In genomic region chr5:170418736-170419135, GRCh38 we compare ENCODE assay signal across 14 cellular contexts. TPM values are rescaled to one million over a fixed set of nuclear protein-coding genes. Genes with fewer than 3 reads are reported as not detected.
DNase-seq lines count a peak whose midpoint lies in the region; ATAC-seq and TF ChIP-seq lines count a peak whose summit lies in the region.
"Had no signal": no experiment of that assay in that cellular context is flagged by ENCODE, and none has a peak within 500 bp of the region (broad histone marks: within the 10 kb centered on the region; RNA-seq: fewer than 3 reads in every experiment).

No MANE protein-coding gene starts in this region.

- TF ChIP-seq CTCF in PC-3 (conservative IDR thresholded peaks at IDR 0.05; ENCODE audit: low read depth, low read length): no peak

- ATAC-seq in PC-3: no peak
- no peak for ATAC-seq in naive thymus-derived CD8-positive, alpha-beta T cell
- ATAC-seq in stimulated activated effector memory CD8-positive, alpha-beta T cell treated with anti-CD3 and anti-CD28 coated beads, Interleukin-12 subunit alpha, Interleukin-12 subunit beta, amount 100 ng/mL, for 72 hours: no peak
- no peak for ATAC-seq in left ventricle myocardium superior
- ATAC-seq in GM19395 (IDR thresholded peaks at IDR 0.05; ENCODE audit: unreplicated experiment): no peak
- ATAC-seq: HepG2 had no signal

- no peak overlapping the region for H3K4me3 Mint-ChIP-seq in naive thymus-derived CD8-positive, alpha-beta T cell
- no peak overlapping the region for H3K4me3 Mint-ChIP-seq in stimulated activated effector memory CD8-positive, alpha-beta T cell treated with anti-CD3 and anti-CD28 coated beads, Interleukin-12 subunit alpha, Interleukin-12 subunit beta, amount 100 ng/mL, for 72 hours

- H3K79me2 ChIP-seq in PC-3 (ENCODE audit: low read length): no peaks in the 10 kb centered on the region

- peaks cover 0 to 1% (median 0%) of the 10 kb centered on the region in 5 donors for H3K27me3 Mint-ChIP-seq in naive thymus-derived CD8-positive, alpha-beta T cell

- no peaks in the 10 kb centered on the region for H3K9me3 ChIP-seq in PC-3 (ENCODE audit: low read length)

- H3K4me3 ChIP-seq in PC-3 (ENCODE audit: low read length): no peak overlapping the region
- H3K4me3 ChIP-seq: GM23248 had no signal

- no peak overlapping the region for H3K9ac ChIP-seq in PC-3 (ENCODE audit: low read length)
- H3K9ac ChIP-seq: GM23248 had no signal

- BruUV-seq in PC-3 (replicated peaks; lab: Mats Ljungman, UMichigan): no TSS peak

- no peaks in the 10 kb centered on the region for H3F3A ChIP-seq in PC-3 (ENCODE audit: low read length, unreplicated experiment)

- H2AFZ ChIP-seq in PC-3 (ENCODE audit: low read length): no peak overlapping the region
- H2AFZ ChIP-seq: GM23248 had no signal

- peaks cover 20% of the 10 kb centered on the region for H3K27me3 ChIP-seq in PC-3 (ENCODE audit: low read length)

- no peaks in the 10 kb centered on the region for H3K36me3 ChIP-seq in PC-3 (ENCODE audit: low read depth, low read length)

- no peaks in the 10 kb centered on the region for H4K20me1 ChIP-seq in PC-3 (ENCODE audit: low read length)

- CTCF ChIA-PET in PC-3 (lab: Charles Lee): interaction anchor here (0.8 kb wide), 1 partner anchor 193 kb away, joined by 3 read pairs; no protein-coding TSS in a partner anchor

- no peaks in the 10 kb centered on the region for H3K9me2 ChIP-seq in PC-3 (replicated peaks; ENCODE audit: low read length)

- H3K4me1 Mint-ChIP-seq in naive thymus-derived CD8-positive, alpha-beta T cell: peaks cover 21 to 28% (median 24%) of the 10 kb centered on the region in 4 donors
- H3K4me1 Mint-ChIP-seq in stimulated activated effector memory CD8-positive, alpha-beta T cell treated with anti-CD3 and anti-CD28 coated beads, Interleukin-12 subunit alpha, Interleukin-12 subunit beta, amount 100 ng/mL, for 72 hours: peaks cover 5% of the 10 kb centered on the region

- no peaks in the 10 kb centered on the region for H3K9me3 Mint-ChIP-seq in naive thymus-derived CD8-positive, alpha-beta T cell
- no peaks in the 10 kb centered on the region for H3K9me3 Mint-ChIP-seq in stimulated activated effector memory CD8-positive, alpha-beta T cell treated with anti-CD3 and anti-CD28 coated beads, Interleukin-12 subunit alpha, Interleukin-12 subunit beta, amount 100 ng/mL, for 72 hours

- peak; percentile 22 for DNase-seq in ELR (ENCODE audit: low read depth)
- peak; percentile 24 for DNase-seq in PC-3
- no peak for DNase-seq in naive thymus-derived CD8-positive, alpha-beta T cell
- no peak for DNase-seq in stimulated activated effector memory CD8-positive, alpha-beta T cell treated with anti-CD3 and anti-CD28 coated beads, Interleukin-12 subunit alpha, Interleukin-12 subunit beta, amount 100 ng/mL, for 72 hours (ENCODE audit: low spot score in 2 of 2)
- DNase-seq in left ventricle myocardium superior: no peak
- no peak for DNase-seq in SW 1271 (lab: John Stamatoyannopoulos, UW)
- no peak for DNase-seq in NCI-H2029 treated with DMSO at 0.1 percent for 48 hours (lab: John Stamatoyannopoulos, UW)
- DNase-seq: DMS53, GM23248, H7 had no signal

- POLR2A ChIA-PET in PC-3 (lab: Charles Lee; ENCODE audit: unreplicated experiment): no interaction called here
- POLR2A ChIA-PET in naive thymus-derived CD8-positive, alpha-beta T cell (lab: Charles Lee): interaction anchor here (0.9 kb wide), 1 partner anchor 146 kb away, joined by 3 read pairs; no protein-coding TSS in a partner anchor

- intact Hi-C loops in PC-3 (cut with micrococcal nuclease): no loop called here
- intact Hi-C loops in left ventricle myocardium superior (cut with micrococcal nuclease): no loop called here

- no peaks in the 10 kb centered on the region for H3K36me3 Mint-ChIP-seq in naive thymus-derived CD8-positive, alpha-beta T cell
- H3K36me3 Mint-ChIP-seq in stimulated activated effector memory CD8-positive, alpha-beta T cell treated with anti-CD3 and anti-CD28 coated beads, Interleukin-12 subunit alpha, Interleukin-12 subunit beta, amount 100 ng/mL, for 72 hours: no peaks in the 10 kb centered on the region

- no peak overlapping the region for H3K4me2 ChIP-seq in PC-3 (ENCODE audit: low read length)

- peak overlapping the region in 7 of 10 donors; percentile 4 to 91 (median 43) for H3K27ac Mint-ChIP-seq in naive thymus-derived CD8-positive, alpha-beta T cell
- H3K27ac Mint-ChIP-seq in stimulated activated effector memory CD8-positive, alpha-beta T cell treated with anti-CD3 and anti-CD28 coated beads, Interleukin-12 subunit alpha, Interleukin-12 subunit beta, amount 100 ng/mL, for 72 hours: peak overlapping the region; percentile 44

- H3K4me1 ChIP-seq in PC-3 (ENCODE audit: insufficient read depth, low read length): no peaks in the 10 kb centered on the region

- H3K27ac ChIP-seq in PC-3 (ENCODE audit: low read length): no peak overlapping the region
- H3K27ac ChIP-seq: GM23248 had no signal

RNA-seq across cellular contexts. Expression of gene KCNMB1, which starts 29.6 kb away (rescaled TPM):
- total RNA-seq in PC-3 (2014; rRNA removed): not detected in 2 replicates
- total RNA-seq in naive thymus-derived CD8-positive, alpha-beta T cell: not detected
- polyA plus RNA-seq in naive thymus-derived CD8-positive, alpha-beta T cell: under 1 TPM in 1 of 3 donors, not detected in 2; 0.06 TPM
- 0.47 TPM for total RNA-seq in left ventricle myocardium superior
- total RNA-seq: A673, GM23248, HepG2, HT-29 had no signal
- polyA plus RNA-seq: GM23248, HepG2 had no signal

Comparison
In these comparisons a context has a peak if more than half of its experiments do, and no peak if none do; other contexts are left out.
1. DNase-seq: peak in ELR (single experiment) and PC-3 (single experiment); none in naive thymus-derived CD8-positive, alpha-beta T cell (0 of 10), stimulated activated effector memory CD8-positive, alpha-beta T cell treated with anti-CD3 and anti-CD28 coated beads, Interleukin-12 subunit alpha, Interleukin-12 subunit beta, amount 100 ng/mL, for 72 hours (0 of 2), left ventricle myocardium superior (single experiment), SW 1271 (0 of 2) and NCI-H2029 treated with DMSO at 0.1 percent for 48 hours (single experiment).